Comparison of ENCODE assay signal across 34 cellular contexts in the genomic region with DNA sequence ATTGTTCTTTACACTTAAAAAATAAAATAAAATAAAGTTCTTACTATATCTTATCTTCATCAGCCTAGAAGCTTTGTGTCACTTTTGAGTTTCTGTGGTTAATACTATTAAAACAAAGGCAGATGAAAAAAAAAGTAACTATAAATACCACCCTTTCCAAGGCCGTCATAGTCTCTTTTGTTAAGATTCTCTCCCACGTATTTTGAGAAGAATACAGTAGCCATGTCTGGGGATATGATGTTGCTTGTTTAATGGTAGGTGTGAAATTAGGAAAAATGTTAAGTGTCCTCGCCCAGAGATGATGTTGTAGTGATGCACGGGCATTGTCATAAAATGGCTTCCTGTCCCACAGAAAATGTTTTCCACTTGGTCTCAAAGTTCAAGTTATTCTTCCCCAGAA.
"Had no signal": no experiment of that assay in that cellular context is flagged by ENCODE, and none has a peak within 500 bp of the region (broad histone marks: within the 10 kb centered on the region; RNA-seq: fewer than 3 reads in every experiment).

No MANE protein-coding gene starts in this region.

- H3K27ac ChIP-seq: KMS-11 had no signal

- H3K4me3 ChIP-seq: MG63 had no signal

- H3K9me3 ChIP-seq: MG63 had no signal

- DNase-seq: Karpas-422, Kasumi-1, KG1, MG63, MM.1S, MV-4-11, NCI-H1048, NCI-H1092, NCI-H1092 treated with DMSO at 0.1 percent for 48 hours, NCI-H1105, NCI-H1105 treated with DMSO at 0.1 percent for 48 hours, NCI-H1417, NCI-H1417 treated with DMSO at 0.1 percent for 48 hours, NCI-H1436, NCI-H1436 treated with DMSO at 0.1 percent for 48 hours, NCI-H146, NCI-H1694, NCI-H1694 treated with DMSO at 0.1 percent for 48 hours, NCI-H187, NCI-H187 treated with DMSO at 0.1 percent for 48 hours, NCI-H1930, NCI-H2029, NCI-H2029 treated with DMSO at 0.1 percent for 48 hours, NCI-H2081, NCI-H2081 treated with DMSO at 0.1 percent for 48 hours, NCI-H2107, NCI-H2171, NCI-H2171 treated with DMSO at 0.1 percent for 48 hours, NCI-H2227 treated with DMSO at 0.1 percent for 48 hours, NCI-H226, NCI-H345, NCI-H446, NCI-H446 treated with DMSO at 0.1 percent for 48 hours had no signal

- H3K36me3 ChIP-seq: MG63 had no signal

- H3K27me3 ChIP-seq: MG63 had no signal
